In the genomic region with DNA sequence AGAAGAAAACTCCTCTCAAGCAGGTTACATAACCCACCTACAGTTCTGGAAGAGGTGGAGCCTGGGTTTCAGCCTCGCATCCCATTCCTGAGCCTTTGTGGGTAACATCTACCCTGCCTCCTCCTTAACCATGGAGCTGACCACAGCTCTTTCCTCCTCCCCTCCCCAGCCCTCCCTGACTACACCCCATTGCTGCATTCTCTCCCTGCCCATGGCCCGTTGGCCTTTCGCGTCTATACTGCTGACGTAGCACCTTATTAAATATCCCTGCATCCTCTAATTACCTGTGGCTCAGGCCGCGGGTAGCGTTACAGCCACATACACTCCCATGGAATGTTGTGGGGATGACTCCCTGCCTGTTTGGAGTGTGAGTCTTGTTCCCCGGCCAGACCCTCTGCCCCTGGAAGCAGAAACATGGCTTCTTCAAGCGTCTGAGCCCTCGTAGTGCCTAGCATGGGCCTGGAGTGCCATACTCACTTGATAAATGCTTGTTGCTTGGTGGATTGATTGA, we compare ENCODE assay signal across 1 cellular context.
TF ChIP-seq lines count a peak whose summit lies in the region.

No MANE protein-coding gene starts in this region.

TF ChIP-seq in WTC11, 78 proteins besides CTCF, POLR2A, EP300 and RAD21 (continued from another document):
- TF ChIP-seq, protein P1, sequence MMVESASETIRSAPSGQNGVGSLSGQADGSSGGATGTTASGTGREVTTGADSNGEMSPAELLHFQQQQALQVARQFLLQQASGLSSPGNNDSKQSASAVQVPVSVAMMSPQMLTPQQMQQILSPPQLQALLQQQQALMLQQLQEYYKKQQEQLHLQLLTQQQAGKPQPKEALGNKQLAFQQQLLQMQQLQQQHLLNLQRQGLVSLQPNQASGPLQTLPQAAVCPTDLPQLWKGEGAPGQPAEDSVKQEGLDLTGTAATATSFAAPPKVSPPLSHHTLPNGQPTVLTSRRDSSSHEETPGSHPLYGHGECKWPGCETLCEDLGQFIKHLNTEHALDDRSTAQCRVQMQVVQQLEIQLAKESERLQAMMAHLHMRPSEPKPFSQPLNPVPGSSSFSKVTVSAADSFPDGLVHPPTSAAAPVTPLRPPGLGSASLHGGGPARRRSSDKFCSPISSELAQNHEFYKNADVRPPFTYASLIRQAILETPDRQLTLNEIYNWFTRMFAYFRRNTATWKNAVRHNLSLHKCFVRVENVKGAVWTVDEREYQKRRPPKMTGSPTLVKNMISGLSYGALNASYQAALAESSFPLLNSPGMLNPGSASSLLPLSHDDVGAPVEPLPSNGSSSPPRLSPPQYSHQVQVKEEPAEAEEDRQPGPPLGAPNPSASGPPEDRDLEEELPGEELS (CRISPR knock-in tag; IDR thresholded peaks at IDR 0.05), result no peak
- no peak for TF ChIP-seq ZNF671 (CRISPR knock-in tag; IDR thresholded peaks at IDR 0.05)
